ENCODE assay signal across 16 cellular contexts in genomic region chr12:131432532-131433260, GRCh38.
DNase-seq lines count a peak whose midpoint lies in the region; ATAC-seq and TF ChIP-seq lines count a peak whose summit lies in the region.
"Had no signal": no experiment of that assay in that cellular context is flagged by ENCODE, and none has a peak within 500 bp of the region (broad histone marks: within the 10 kb centered on the region; RNA-seq: fewer than 3 reads in every experiment).

No MANE protein-coding gene starts in this region.

- intact Hi-C loops in sigmoid colon (cut with DNase I) (no loop called here), esophagus squamous epithelium (cut with DNase I) (no loop called here)

- H3K27ac ChIP-seq in sigmoid colon (no peak overlapping the region), esophagus squamous epithelium (no peak overlapping the region)
- H3K27ac ChIP-seq: SJSA1 had no signal

- WGBS in sigmoid colon, 2 donors, result 62 to 71% methylated on average over 13 to 24 of the region's 29 CpGs
- 40 to 42% methylated on average over 7 to 11 of the region's 29 CpGs for WGBS in esophagus squamous epithelium, 2 donors

- peak; percentile 7 to 16 for DNase-seq in NCI-H1930 (lab: John Stamatoyannopoulos, UW)
- DNase-seq in sigmoid colon, result peak; percentile 38
- no peak for DNase-seq in esophagus squamous epithelium (lab: John Stamatoyannopoulos, UW)
- no peak for DNase-seq in KG1 (lab: John Stamatoyannopoulos, UW)
- DNase-seq in iPS-NIHi11 (ENCODE audit: low spot score), result no peak
- DNase-seq: activated CD4-positive, alpha-beta memory T cell treated with anti-CD3 and anti-CD28 coated beads, Interleukin-2, amount 10 ng/mL, durations not matched to agents 7 days and 5 days; anterior cingulate cortex; CD4-positive, CD25-positive, alpha-beta regulatory T cell; hypothalamus; stimulated activated CD4-positive, alpha-beta T cell treated with anti-CD3 and anti-CD28 coated beads, Interleukin-4, amount 100 ng/mL, for 24 hours had no signal

- TF ChIP-seq EP300 in sigmoid colon (IDR thresholded peaks at IDR 0.05), result no peak

- no peak overlapping the region for H3K4me3 ChIP-seq in sigmoid colon
- no peak overlapping the region for H3K4me3 ChIP-seq in esophagus squamous epithelium
- H3K4me3 ChIP-seq: SJSA1 had no signal

- ATAC-seq in GM18502 (IDR thresholded peaks at IDR 0.05; ENCODE audit: poor library complexity, unreplicated experiment) (peak; percentile 88), GM21367 (IDR thresholded peaks at IDR 0.05; ENCODE audit: unreplicated experiment) (peak; percentile 62), HG02840 (IDR thresholded peaks at IDR 0.05; ENCODE audit: low FRiP score, unreplicated experiment) (no peak)
- ATAC-seq: sciatic nerve; stimulated activated effector memory CD8-positive, alpha-beta T cell treated with anti-CD3 and anti-CD28 coated beads, Interleukin-12 subunit alpha, Interleukin-12 subunit beta, amount 100 ng/mL, for 72 hours had no signal

- H3K4me1 ChIP-seq in sigmoid colon, result no peaks in the 10 kb centered on the region
- H3K4me1 ChIP-seq in esophagus squamous epithelium, result no peaks in the 10 kb centered on the region
- H3K4me1 ChIP-seq: SJSA1 had no signal

- H3K36me3 ChIP-seq in sigmoid colon (no peaks in the 10 kb centered on the region), esophagus squamous epithelium (no peaks in the 10 kb centered on the region)
- H3K36me3 ChIP-seq: SJSA1 had no signal

- H3K9me3 ChIP-seq in sigmoid colon, result peaks cover 0 to 4% (median 0%) of the 10 kb centered on the region in 4 donors
- H3K9me3 ChIP-seq in esophagus squamous epithelium, result peaks cover 0 to 11% (median 0%) of the 10 kb centered on the region in 3 donors
- H3K9me3 ChIP-seq: SJSA1 had no signal

- no peak for TF ChIP-seq CTCF in sigmoid colon (IDR thresholded peaks at IDR 0.05)
- TF ChIP-seq CTCF in esophagus squamous epithelium (IDR thresholded peaks at IDR 0.05), result no peak

- TF ChIP-seq POLR2A in sigmoid colon (IDR thresholded peaks at IDR 0.05) (no peak), esophagus squamous epithelium (IDR thresholded peaks at IDR 0.05) (no peak)

- H3K27me3 ChIP-seq in sigmoid colon, result peaks cover 0 to 46% (median 4%) of the 10 kb centered on the region in 3 donors
- peaks cover 0 to 64% (median 0%) of the 10 kb centered on the region in 4 donors for H3K27me3 ChIP-seq in esophagus squamous epithelium
- H3K27me3 ChIP-seq: SJSA1 had no signal

Comparison
In these comparisons a context has a peak if more than half of its experiments do, and no peak if none do; other contexts are left out.
1. DNase-seq: peak in NCI-H1930 (2 of 2) and sigmoid colon (single experiment); none in esophagus squamous epithelium (single experiment), KG1 (single experiment) and iPS-NIHi11 (single experiment).